19 cellular contexts compared by ENCODE assay signal in genomic region chr13:48852911-48853310, GRCh38.
DNase-seq lines count a peak whose midpoint lies in the region; ATAC-seq, FAIRE-seq and TF ChIP-seq lines count a peak whose summit lies in the region.
"Had no signal": no experiment of that assay in that cellular context is flagged by ENCODE, and none has a peak within 500 bp of the region (broad histone marks: within the 10 kb centered on the region; RNA-seq: fewer than 3 reads in every experiment).

No MANE protein-coding gene starts in this region.

- H3K4me3 ChIP-seq in Loucy (ENCODE audit: low read length, poor library complexity, severe bottlenecking) (peak overlapping the region; percentile 46), fibroblast of villous mesenchyme (ENCODE audit: low read depth, low read length) (no peak overlapping the region), smooth muscle cell (peak overlapping the region; percentile 30), HepG2 (replicated peaks in 1 of 3; ENCODE audit: insufficient read depth in 1 of 3, low read depth in 2 of 3, low read length in 3 of 3) (no peak overlapping the region)
- H3K4me3 ChIP-seq: HAP-1 had no signal

- BruUV-seq in HepG2 (replicated peaks; lab: Mats Ljungman, UMichigan): no TSS peak

- no peak for FAIRE-seq in HepG2 (lab: Jason Lieb, UNC)
- FAIRE-seq: GM12892, GM19239 had no signal

- no peak for DNase-seq in activated T-cell treated with anti-CD3 and anti-CD28 coated beads, Interleukin-2, amount 50 U/mL, for 24 hours
- DNase-seq in activated T-cell treated with anti-CD3 and anti-CD28 coated beads for 4 hours (no peak), fibroblast of villous mesenchyme (ENCODE audit: low read depth) (peak; percentile 66), smooth muscle cell (lab: John Stamatoyannopoulos, UW; ENCODE audit: unreplicated experiment) (no peak), HepG2 (ENCODE audit: low spot score) (no peak), GM13977 (ENCODE audit: low spot score) (no peak), DMS153 treated with DMSO at 0.1 percent for 48 hours (lab: John Stamatoyannopoulos, UW; ENCODE audit: unreplicated experiment) (no peak)
- DNase-seq: CD4-positive, CD25-positive, alpha-beta regulatory T cell; DMS 273 treated with DMSO at 0.1 percent for 48 hours; DMS79 treated with DMSO at 0.1 percent for 48 hours; GDM1; GOT3; HFFc6 had no signal

- H3K4me2 ChIP-seq in Loucy (ENCODE audit: low read depth, low read length, poor library complexity, severe bottlenecking) (peak overlapping the region; percentile 64), smooth muscle cell (peak overlapping the region; percentile 77), HepG2 (ENCODE audit: low read depth, low read length) (no peak overlapping the region)

- TF ChIP-seq CTCF in Loucy (conservative IDR thresholded peaks at IDR 0.05; ENCODE audit: low read length) (no peak), fibroblast of villous mesenchyme (IDR thresholded peaks at IDR 0.05; ENCODE audit: insufficient read depth, low read depth, low read length) (no peak), smooth muscle cell (IDR thresholded peaks at IDR 0.05; ENCODE audit: borderline replicate concordance, insufficient read depth, poor library complexity, severe bottlenecking) (no peak), HepG2 (CRISPR knock-in tag; IDR thresholded peaks at IDR 0.05) (no peak), GM13977 (IDR thresholded peaks at IDR 0.05; ENCODE audit: extremely low read depth, insufficient read depth, missing control alignments) (no peak)

- ATAC-seq in HepG2: no peak

- H3K9me3 Mint-ChIP-seq in activated T-cell treated with anti-CD3 and anti-CD28 coated beads, Interleukin-2, amount 50 U/mL, for 24 hours: no peaks in the 10 kb centered on the region
- H3K9me3 Mint-ChIP-seq: CD4-positive, CD25-positive, alpha-beta regulatory T cell; HFFc6 had no signal

- no peaks in the 10 kb centered on the region for H3K36me3 ChIP-seq in Loucy (ENCODE audit: insufficient read depth, low read length)
- H3K36me3 ChIP-seq in smooth muscle cell (ENCODE audit: low read depth): no peaks in the 10 kb centered on the region
- H3K36me3 ChIP-seq in HepG2 (replicated peaks in 1 of 2; ENCODE audit: control insufficient read depth in 1 of 2, insufficient read depth in 2 of 2, low read length in 2 of 2): no peaks in the 10 kb centered on the region
- H3K36me3 ChIP-seq: HAP-1 had no signal

- CTCF ChIA-PET in HepG2 (lab: Yijun Ruan, JAX; ENCODE audit: low intra/inter-chr PET ratio, low total read pairs): no interaction called here

- POLR2A ChIA-PET in HepG2 (lab: Yijun Ruan, JAX): no interaction called here

- no peaks in the 10 kb centered on the region for H3K9me2 ChIP-seq in Loucy (replicated peaks; ENCODE audit: low read depth, low read length)

- H3K4me1 ChIP-seq in Loucy (ENCODE audit: insufficient read depth, low read length, poor library complexity, severe bottlenecking) (peaks cover 11% of the 10 kb centered on the region), smooth muscle cell (ENCODE audit: low read depth) (no peaks in the 10 kb centered on the region), HepG2 (ENCODE audit: insufficient read depth, low read length) (no peaks in the 10 kb centered on the region)

- no peaks in the 10 kb centered on the region for H3K36me3 Mint-ChIP-seq in activated T-cell treated with anti-CD3 and anti-CD28 coated beads, Interleukin-2, amount 50 U/mL, for 24 hours (ENCODE audit: low read depth)
- H3K36me3 Mint-ChIP-seq: CD4-positive, CD25-positive, alpha-beta regulatory T cell had no signal

- TF ChIP-seq EP300 in HepG2 (IDR thresholded peaks at IDR 0.05; ENCODE audit: low read depth in 2 of 2, low read length in 2 of 2) (no peak), HepG2 (CRISPR knock-in tag; IDR thresholded peaks at IDR 0.05; ENCODE audit: borderline replicate concordance) (no peak)

- H4K20me1 ChIP-seq in Loucy (ENCODE audit: insufficient read depth, low read length, poor library complexity, severe bottlenecking): no peaks in the 10 kb centered on the region
- no peaks in the 10 kb centered on the region for H4K20me1 ChIP-seq in smooth muscle cell (ENCODE audit: low read depth)
- H4K20me1 ChIP-seq in HepG2 (ENCODE audit: insufficient read depth, low read length): no peaks in the 10 kb centered on the region

- H3K27ac ChIP-seq in smooth muscle cell (ENCODE audit: low read depth) (peak overlapping the region; percentile 93), HepG2 (ENCODE audit: extremely low read length, insufficient read depth, low read length) (no peak overlapping the region)
- H3K27ac ChIP-seq: 22Rv1, HL-60 had no signal

- peaks cover 41% of the 10 kb centered on the region for H3K4me1 Mint-ChIP-seq in activated T-cell treated with anti-CD3 and anti-CD28 coated beads, Interleukin-2, amount 50 U/mL, for 24 hours (ENCODE audit: low read depth)

- peak overlapping the region; percentile 48 for H3K27ac Mint-ChIP-seq in activated T-cell treated with anti-CD3 and anti-CD28 coated beads, Interleukin-2, amount 50 U/mL, for 24 hours
- H3K27ac Mint-ChIP-seq: HFFc6 had no signal

- H2AFZ ChIP-seq in Loucy (ENCODE audit: low read length): no peak overlapping the region
- no peak overlapping the region for H2AFZ ChIP-seq in smooth muscle cell (ENCODE audit: low read depth)
- no peak overlapping the region for H2AFZ ChIP-seq in HepG2 (ENCODE audit: low read length)

- H3K79me2 ChIP-seq in Loucy (ENCODE audit: insufficient read depth, low read length): no peaks in the 10 kb centered on the region
- H3K79me2 ChIP-seq in smooth muscle cell (ENCODE audit: low read depth): no peaks in the 10 kb centered on the region
- H3K79me2 ChIP-seq in HepG2 (ENCODE audit: insufficient read depth, low read length): no peaks in the 10 kb centered on the region

- no peaks in the 10 kb centered on the region for H3K27me3 ChIP-seq in Loucy (ENCODE audit: insufficient read depth, low read length, poor library complexity, severe bottlenecking)
- no peaks in the 10 kb centered on the region for H3K27me3 ChIP-seq in smooth muscle cell (ENCODE audit: low read depth)
- H3K27me3 ChIP-seq in HepG2 (ENCODE audit: control insufficient read depth in 1 of 2, insufficient read depth in 2 of 2, low read length in 2 of 2): no peaks in the 10 kb centered on the region

- TF ChIP-seq POLR2A in HepG2 (IDR thresholded peaks at IDR 0.05; ENCODE audit: insufficient read depth in 1 of 2, low read depth in 2 of 2, low read length in 2 of 2): no peak

- no peaks in the 10 kb centered on the region for H3K9me3 ChIP-seq in Loucy (ENCODE audit: insufficient read depth, low read depth, low read length)
- no peaks in the 10 kb centered on the region for H3K9me3 ChIP-seq in smooth muscle cell (replicated peaks; ENCODE audit: low read depth)
- H3K9me3 ChIP-seq in HepG2 (ENCODE audit: low read length): no peaks in the 10 kb centered on the region
- H3K9me3 ChIP-seq: HAP-1 had no signal

- no peak overlapping the region for H3K4me3 Mint-ChIP-seq in activated T-cell treated with anti-CD3 and anti-CD28 coated beads, Interleukin-2, amount 50 U/mL, for 24 hours
- H3K4me3 Mint-ChIP-seq: HFFc6 had no signal

- in situ Hi-C loops in HepG2 (cut with HindIII; ENCODE audit: extremely low pct_ligation_motif_present, low pct_unique_long_range_greater_than_20kb): no loop called here
- in situ Hi-C loops in GM13977 (cut with MboI; ENCODE audit: low pct_unique_long_range_greater_than_20kb, low sequenced_read_pairs, unreplicated experiment): no loop called here

- WGBS in smooth muscle cell (ENCODE audit: low lambda C conversion rate): 13% methylated on average over 3 of the region's 3 CpGs
- WGBS in HepG2 (ENCODE audit: low lambda C conversion rate): 23% methylated on average over 3 of the region's 3 CpGs

- no peak for TF ChIP-seq RAD21 in HepG2 (CRISPR knock-in tag; IDR thresholded peaks at IDR 0.05)

- H3F3A ChIP-seq in Loucy (ENCODE audit: low read depth) (no peaks in the 10 kb centered on the region), smooth muscle cell (ENCODE audit: low read depth) (peaks cover 10% of the 10 kb centered on the region)

- peaks cover 12% of the 10 kb centered on the region for H3K27me3 Mint-ChIP-seq in activated T-cell treated with anti-CD3 and anti-CD28 coated beads, Interleukin-2, amount 50 U/mL, for 24 hours
- H3K27me3 Mint-ChIP-seq: CD4-positive, CD25-positive, alpha-beta regulatory T cell had no signal

- H3K9ac ChIP-seq in Loucy (ENCODE audit: low read depth, low read length, poor library complexity, severe bottlenecking) (no peak overlapping the region), smooth muscle cell (ENCODE audit: low read depth) (peak overlapping the region; percentile 70), HepG2 (ENCODE audit: insufficient read depth, low read depth, low read length) (no peak overlapping the region)

- intact Hi-C loops in HepG2 (cut with micrococcal nuclease; ENCODE audit: unreplicated experiment): no loop called here

TF ChIP-seq in HepG2, 621 proteins besides CTCF, POLR2A, EP300 and RAD21 (continues in another document):
- TF ChIP-seq NCOR1 (IDR thresholded peaks at IDR 0.05; ENCODE audit: borderline replicate concordance, low read length): no peak
- no peak for TF ChIP-seq POGZ (CRISPR knock-in tag; IDR thresholded peaks at IDR 0.05)
- no peak for TF ChIP-seq PBX3 (CRISPR knock-in tag; IDR thresholded peaks at IDR 0.05; ENCODE audit: borderline replicate concordance)
- TF ChIP-seq HOXD1 (CRISPR knock-in tag; IDR thresholded peaks at IDR 0.05): no peak
- no peak for TF ChIP-seq TSC22D2 (CRISPR knock-in tag; IDR thresholded peaks at IDR 0.05; ENCODE audit: borderline replicate concordance)
- no peak for TF ChIP-seq EED (CRISPR knock-in tag; IDR thresholded peaks at IDR 0.05)
- TF ChIP-seq MAX (IDR thresholded peaks at IDR 0.05): no peak

Comparison
In these comparisons a context has a peak if more than half of its experiments do, and no peak if none do; other contexts are left out.
1. H3K4me3 ChIP-seq: peak in Loucy (single experiment) and smooth muscle cell (single experiment); none in fibroblast of villous mesenchyme (single experiment) and HepG2 (0 of 3).